ENCODE assay signal across 8 cellular contexts in genomic region chr13:91347996-91348905, GRCh38. TPM values are rescaled to one million over a fixed set of nuclear protein-coding genes. Genes with fewer than 3 reads are reported as not detected.
A peak's percentile ranks its signal among the peaks of the same experiment; 100 is the strongest.
DNase-seq lines count a peak whose midpoint lies in the region; ATAC-seq and TF ChIP-seq lines count a peak whose summit lies in the region.

No MANE protein-coding gene starts in this region.

- H2BK120ac ChIP-seq in IMR-90 (ENCODE audit: low read depth, low read length): no peak overlapping the region
- peak overlapping the region; percentile 98 for H2BK120ac ChIP-seq in mesenchymal stem cell (ENCODE audit: low read depth, low read length)

- H3K4me2 ChIP-seq in IMR-90 (ENCODE audit: low read depth, low read length): no peak overlapping the region; the same call in 1 of the 2 replicates
- peak overlapping the region; percentile 68 for H3K4me2 ChIP-seq in mesenchymal stem cell (ENCODE audit: low read length, poor library complexity, severe bottlenecking)

- dilution Hi-C loops in IMR-90 (cut with HindIII; ENCODE audit: low sequenced_read_pairs, unreplicated experiment): no loop called here

- no peak overlapping the region for H3K14ac ChIP-seq in IMR-90 (replicated peaks; ENCODE audit: low read depth, low read length)
- peak overlapping the region; percentile 92 to 97 for H3K14ac ChIP-seq in mesenchymal stem cell (ENCODE audit: low read length in 2 of 2)

- no peak overlapping the region; the same call in 1 of the 2 replicates for H3K18ac ChIP-seq in IMR-90 (ENCODE audit: low read depth, low read length)
- peak overlapping the region; percentile 98 to 99 for H3K18ac ChIP-seq in mesenchymal stem cell (ENCODE audit: low read depth in 1 of 2, low read length in 2 of 2)

- peaks cover 16% of the 10 kb centered on the region for H4K20me1 ChIP-seq in IMR-90 (ENCODE audit: insufficient read depth, low read length)

- intact Hi-C loops in IMR-90 (cut with micrococcal nuclease): no loop called here

- H2AK5ac ChIP-seq in IMR-90 (ENCODE audit: low read depth, low read length) (no peak overlapping the region), mesenchymal stem cell (ENCODE audit: low read length, severe bottlenecking) (peak overlapping the region; percentile 75)

- H3K9me3 ChIP-seq in IMR-90 (ENCODE audit: control insufficient read depth, insufficient read depth, low read length) (no peaks in the 10 kb centered on the region), duodenal mucosa (ENCODE audit: control insufficient read depth in 1 of 2, low read length in 2 of 2) (no peaks in the 10 kb centered on the region), mesenchymal stem cell (ENCODE audit: control insufficient read depth, low read length) (no peaks in the 10 kb centered on the region)

- DNase-seq in EH (ENCODE audit: low read depth): peak; percentile 34
- no peak for DNase-seq in IMR-90
- DNase-seq in activated CD4-positive, alpha-beta T cell treated with anti-CD3 and anti-CD28 coated beads, Interleukin-2, amount 50 U/mL, for 48 hours: peak; percentile 65 to 68
- peak; percentile 28 for DNase-seq in mesenchymal stem cell
- DNase-seq in stimulated activated CD8-positive, alpha-beta memory T cell treated with anti-CD3 and anti-CD28 coated beads, Interleukin-15, amount 100 ng/mL, for 1 hour (ENCODE audit: low read depth): peak; percentile 35
- no peak for DNase-seq in AML-193 (lab: John Stamatoyannopoulos, UW)

- H3K27ac ChIP-seq in IMR-90 (ENCODE audit: insufficient read depth, low read length): peak overlapping the region; percentile 59
- peak overlapping the region; percentile 80 for H3K27ac ChIP-seq in duodenal mucosa (ENCODE audit: low read depth, low read length)
- no peak overlapping the region for H3K27ac ChIP-seq in mesenchymal stem cell (ENCODE audit: low read length, poor library complexity, severe bottlenecking)

- H3K9me1 ChIP-seq in IMR-90 (ENCODE audit: insufficient read depth, low read length): no peaks in the 10 kb centered on the region

- ATAC-seq in GM21447 (IDR thresholded peaks at IDR 0.05; ENCODE audit: unreplicated experiment) (peak; percentile 28), IMR-90 (ENCODE audit: low read depth) (peak; percentile 73)

- H4K8ac ChIP-seq in IMR-90 (ENCODE audit: low read depth in 2 of 2, low read length in 2 of 2) (0 out of 4 replicates have a peak overlapping the region, but pooled peaks of 1 of the 2 experiments have one; percentile 23), mesenchymal stem cell (ENCODE audit: low read length) (peak overlapping the region; percentile 80)

- peak overlapping the region; percentile 93 for H2AK9ac ChIP-seq in IMR-90 (replicated peaks; ENCODE audit: low read depth, low read length, poor library complexity)

- H3K9ac ChIP-seq in IMR-90 (ENCODE audit: low read depth, low read length): peak overlapping the region; percentile 79
- H3K9ac ChIP-seq in duodenal mucosa (ENCODE audit: low read depth in 1 of 2, low read length in 2 of 2): peak overlapping the region; percentile 48 to 67
- peak overlapping the region; percentile 91 for H3K9ac ChIP-seq in mesenchymal stem cell (ENCODE audit: low read length)

- H3K23ac ChIP-seq in IMR-90 (ENCODE audit: low read depth, low read length): no peak overlapping the region
- H3K23ac ChIP-seq in mesenchymal stem cell (ENCODE audit: low read length in 2 of 2): peak overlapping the region in 1 of 2 experiments; percentile 80

- TF ChIP-seq CTCF in IMR-90 (conservative IDR thresholded peaks at IDR 0.05; ENCODE audit: low read depth, low read length): peak; percentile 22; the same call in 1 of the 2 replicates

- in situ Hi-C loops in IMR-90 (cut with MboI; ENCODE audit: low sequenced_read_pairs): no loop called here

- no peak overlapping the region for H3K56ac ChIP-seq in IMR-90 (ENCODE audit: extremely low read depth, insufficient read depth, low read length)

- 0% methylated on average over 52 of the region's 141 CpGs; no CpG with 5 or more reads in 1 of the 2 experiments for WGBS in IMR-90 (ENCODE audit: extremely low coverage in 2 of 2, insufficient read length in 1 of 2), 2 experiments
- 1% methylated on average over 74 of the region's 141 CpGs for WGBS in mesenchymal stem cell

- H3K4ac ChIP-seq in IMR-90 (ENCODE audit: low read depth, low read length) (peak overlapping the region; percentile 35; the same call in 1 of the 2 replicates), mesenchymal stem cell (ENCODE audit: low read depth in 1 of 2, low read length in 2 of 2) (peak overlapping the region; percentile 97)

- H4K5ac ChIP-seq in IMR-90 (ENCODE audit: low read depth, low read length): peak overlapping the region; percentile 61

- H2BK5ac ChIP-seq in IMR-90 (ENCODE audit: low read depth, low read length, poor library complexity, severe bottlenecking) (peak overlapping the region; percentile 82), mesenchymal stem cell (ENCODE audit: low read depth, low read length, poor library complexity, severe bottlenecking) (peak overlapping the region; percentile 96)

- no peak for TF ChIP-seq RAD21 in IMR-90 (IDR thresholded peaks at IDR 0.05; ENCODE audit: low read length)

- no peak overlapping the region for H2BK15ac ChIP-seq in IMR-90 (ENCODE audit: low read depth, low read length)
- peak overlapping the region; percentile 99 for H2BK15ac ChIP-seq in mesenchymal stem cell (ENCODE audit: low read depth, poor library complexity, severe bottlenecking)

- H3K4me1 ChIP-seq in IMR-90 (ENCODE audit: control insufficient read depth, insufficient read depth, low read length) (peaks cover 3% of the 10 kb centered on the region), duodenal mucosa (ENCODE audit: control insufficient read depth in 1 of 2, insufficient read depth in 2 of 2, low read length in 2 of 2) (peaks cover 39 to 45% of the 10 kb centered on the region in 2 donors), mesenchymal stem cell (ENCODE audit: control insufficient read depth, insufficient read depth, low read depth, low read length) (peaks cover 4% of the 10 kb centered on the region)

- CTCF ChIA-PET in IMR-90 (lab: Yijun Ruan, JAX): no interaction called here

- H3K4me3 ChIP-seq in IMR-90 (ENCODE audit: insufficient read depth, low read depth, low read length): peak overlapping the region; percentile 73
- peak overlapping the region; percentile 55 to 93 for H3K4me3 ChIP-seq in duodenal mucosa (ENCODE audit: low read depth in 1 of 2, low read length in 2 of 2)
- peak overlapping the region; percentile 94 to 97 for H3K4me3 ChIP-seq in mesenchymal stem cell (ENCODE audit: insufficient read depth in 1 of 2, low read depth in 1 of 2, low read length in 2 of 2)

- H4K91ac ChIP-seq in IMR-90 (ENCODE audit: insufficient read depth, low read depth, low read length): peak overlapping the region; percentile 56; the same call in 1 of the 2 replicates
- peak overlapping the region; percentile 95 for H4K91ac ChIP-seq in mesenchymal stem cell (ENCODE audit: low read length)

- POLR2A ChIA-PET in IMR-90 (lab: Charles Lee; ENCODE audit: unreplicated experiment): no interaction called here

- H3K27me3 ChIP-seq in IMR-90 (ENCODE audit: control insufficient read depth, insufficient read depth, low read length) (peaks cover 8% of the 10 kb centered on the region; the same call in 1 of the 2 replicates), duodenal mucosa (ENCODE audit: control insufficient read depth in 1 of 2, insufficient read depth in 2 of 2, low read length in 2 of 2) (no peaks in the 10 kb centered on the region), mesenchymal stem cell (ENCODE audit: control insufficient read depth in 1 of 2, insufficient read depth in 1 of 2, low read length in 2 of 2) (peaks cover 0 to 19% of the 10 kb centered on the region in 2 experiments)

- peak; percentile 40; the same call in 1 of the 2 replicates for TF ChIP-seq POLR2A in IMR-90 (IDR thresholded peaks at IDR 0.05; ENCODE audit: low read depth, low read length)

- BruUV-seq in IMR-90 (replicated peaks; lab: Mats Ljungman, UMichigan): no TSS peak

- H2AFZ ChIP-seq in IMR-90 (replicated peaks; ENCODE audit: low read length, poor library complexity) (peak overlapping the region; percentile 97), mesenchymal stem cell (ENCODE audit: low read depth, low read length) (peak overlapping the region; percentile 86)

- H3K79me1 ChIP-seq in IMR-90 (ENCODE audit: low read depth in 1 of 2, low read length in 2 of 2) (peaks cover 10 to 22% of the 10 kb centered on the region in 2 experiments), mesenchymal stem cell (replicated peaks; ENCODE audit: low read length, poor library complexity, severe bottlenecking) (peaks cover 2% of the 10 kb centered on the region)

- peaks cover 7% of the 10 kb centered on the region for H3K36me3 ChIP-seq in IMR-90 (ENCODE audit: control insufficient read depth, insufficient read depth, low read length)
- peaks cover 11 to 14% of the 10 kb centered on the region in 2 donors for H3K36me3 ChIP-seq in duodenal mucosa (ENCODE audit: control insufficient read depth in 1 of 2, insufficient read depth in 2 of 2, low read length in 2 of 2)
- peaks cover 9 to 33% of the 10 kb centered on the region in 2 experiments for H3K36me3 ChIP-seq in mesenchymal stem cell (ENCODE audit: control insufficient read depth in 1 of 2, insufficient read depth in 2 of 2, low read depth in 1 of 2, low read length in 2 of 2)

- H2BK20ac ChIP-seq in IMR-90 (ENCODE audit: low read depth, low read length): no peak overlapping the region

- peak overlapping the region in 1 of 2 experiments; percentile 52 for H2BK12ac ChIP-seq in mesenchymal stem cell (ENCODE audit: low read length in 2 of 2)

TF ChIP-seq in IMR-90, 13 proteins besides CTCF, POLR2A, EP300 and RAD21 (continues in another document):
- no peak for TF ChIP-seq USF2 (IDR thresholded peaks at IDR 0.05; ENCODE audit: low read depth, low read length)

RNA-seq across cellular contexts. Expression of gene MIR17HG, which starts 0.8 kb away (rescaled TPM):
- total RNA-seq in IMR-90 (2012; rRNA removed): 3.0 and 9.7 TPM in 2 replicates
- 0.75 and 0.77 TPM in 2 replicates for polyA plus RNA-seq in IMR-90 (2012; rRNA removed)
- 0.03 and 0.14 TPM in 2 replicates for polyA plus RNA-seq in IMR-90 (2012; cell fraction: cytosol; rRNA removed)
- 0.27 and 3.9 TPM in 2 replicates for polyA plus RNA-seq in IMR-90 (2012; cell fraction: nucleus; rRNA removed; ENCODE audit: low replicate concordance)
- 0.10 TPM for polyA plus RNA-seq in mesenchymal stem cell (2013, experiment 1 of 2)
- 0.12 TPM for polyA plus RNA-seq in mesenchymal stem cell (2013, experiment 2 of 2)

RNA-seq across cellular contexts. Expression of gene GPC5, which starts 50.2 kb away (rescaled TPM):
- total RNA-seq in IMR-90 (2012; rRNA removed): 1.1 and 1.8 TPM in 2 replicates
- 0.94 and 1.1 TPM in 2 replicates for polyA plus RNA-seq in IMR-90 (2012; rRNA removed)
- 0.37 and 0.83 TPM in 2 replicates for polyA plus RNA-seq in IMR-90 (2012; cell fraction: cytosol; rRNA removed)
- 0.22 and 0.56 TPM in 2 replicates for polyA plus RNA-seq in IMR-90 (2012; cell fraction: nucleus; rRNA removed; ENCODE audit: low replicate concordance)
- polyA plus RNA-seq in mesenchymal stem cell (2013, experiment 1 of 2): 0.40 TPM
- polyA plus RNA-seq in mesenchymal stem cell (2013, experiment 2 of 2): 0.40 TPM

Comparison
In these comparisons a context has a peak if more than half of its experiments do, and no peak if none do; other contexts are left out.
1. DNase-seq: peak in EH (single experiment), activated CD4-positive, alpha-beta T cell treated with anti-CD3 and anti-CD28 coated beads, Interleukin-2, amount 50 U/mL, for 48 hours (2 of 2), mesenchymal stem cell (single experiment) and stimulated activated CD8-positive, alpha-beta memory T cell treated with anti-CD3 and anti-CD28 coated beads, Interleukin-15, amount 100 ng/mL, for 1 hour (single experiment); none in IMR-90 (single experiment) and AML-193 (0 of 2).
2. Peak in every context shown above with its lines, with median percentiles within 50 percentile points of each other: H3K4me3 ChIP-seq and H3K9ac ChIP-seq.